Comparison of ENCODE assay signal across 32 cellular contexts in the genomic region with DNA sequence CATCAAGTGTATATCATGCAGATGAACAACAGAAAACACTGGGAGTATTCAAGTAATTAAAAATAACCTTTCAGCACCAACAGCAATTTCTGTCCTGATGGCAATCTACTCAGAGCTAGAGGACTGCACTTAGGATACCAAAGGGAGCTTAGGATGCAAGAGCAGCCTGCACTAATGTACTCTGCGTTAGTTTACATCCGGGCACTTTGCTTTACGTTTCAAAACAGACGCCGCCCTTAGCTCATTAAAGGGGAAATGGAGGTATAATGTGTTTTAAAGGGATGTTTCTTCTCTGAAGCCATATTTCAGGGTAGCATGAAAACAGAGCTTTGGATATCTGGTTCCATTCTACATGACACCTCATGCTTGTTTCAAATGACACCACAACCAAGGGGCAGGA.
"Had no signal": no experiment of that assay in that cellular context is flagged by ENCODE, and none has a peak within 500 bp of the region (broad histone marks: within the 10 kb centered on the region; RNA-seq: fewer than 3 reads in every experiment).

No MANE protein-coding gene starts in this region.

- DNase-seq: activated B cell treated with CpG ODN at 0.5 μM for 24 hours; activated CD4-positive, alpha-beta memory T cell treated with anti-CD3 and anti-CD28 coated beads for 36 hours; activated CD4-positive, alpha-beta T cell treated with anti-CD3 and anti-CD28 coated beads for 4 hours; activated CD4-positive, alpha-beta T cell treated with anti-CD3 and anti-CD28 coated beads, Interleukin-2, amount 50 U/mL, for 1 hour; activated CD4-positive, CD25-positive, alpha-beta regulatory T cell treated with anti-CD3 and anti-CD28 coated beads, Interleukin-2, amount 50 U/mL, for 72 hours; activated CD8-positive, alpha-beta memory T cell treated with anti-CD3 and anti-CD28 coated beads, Interleukin-2, amount 50 U/mL, for 4 hours; activated gamma-delta T cell treated with Interleukin-2 at 50 U/mL for 16 hours; activated naive CD4-positive, alpha-beta T cell treated with anti-CD3 and anti-CD28 coated beads for 36 hours; activated T-cell treated with anti-CD3 and anti-CD28 coated beads for 4 hours; activated T-cell treated with anti-CD3 and anti-CD28 coated beads, Interleukin-2, amount 50 U/mL, for 4 hours; adrenal gland; body of pancreas; caudate nucleus; cerebellar nuclear complex; Karpas-422; NCI-H1105; NCI-H1417 treated with DMSO at 0.1 percent for 48 hours; NCI-H1694; NCI-H1930; NCI-H2081 treated with DMSO at 0.1 percent for 48 hours; NCI-H510A; NCI-H526; NCI-H748 treated with DMSO at 0.1 percent for 48 hours; NK-92 treated with Interleukin-12 subunit alpha and Interleukin-12 subunit beta, amount 100 ng/mL, for 24 hours; OCI-M1; SHP77; T-cell; T-helper 17 cell had no signal

- H3K4me1 ChIP-seq: adrenal gland, body of pancreas, SJSA1 had no signal

- H3K4me3 ChIP-seq: adrenal gland, body of pancreas, SJSA1 had no signal

- ATAC-seq: activated naive CD4-positive, alpha-beta T cell treated with anti-CD3 and anti-CD28 coated beads, Interleukin-2, amount 50 U/mL, for 72 hours; activated T-cell treated with anti-CD3 and anti-CD28 coated beads, Interleukin-2, amount 50 U/mL, for 4 hours; body of pancreas; SK-N-SH treated with all-trans-retinoic acid at 6 μM for 48 hours; T-cell; T-helper 17 cell had no signal

- H3K27ac ChIP-seq: adrenal gland, body of pancreas, SJSA1, VCaP had no signal

- H3K9me3 ChIP-seq: adrenal gland, SJSA1 had no signal

- H3K36me3 ChIP-seq: adrenal gland, SJSA1 had no signal

- H3K27me3 ChIP-seq: adrenal gland, body of pancreas, SJSA1 had no signal
